In genomic region chr7:139103057-139103820, GRCh38 we compare ENCODE assay signal across 14 cellular contexts. TPM values are rescaled to one million over a fixed set of nuclear protein-coding genes. Genes with fewer than 3 reads are reported as not detected.
DNase-seq lines count a peak whose midpoint lies in the region; ATAC-seq, FAIRE-seq and TF ChIP-seq lines count a peak whose summit lies in the region.
"Had no signal": no experiment of that assay in that cellular context is flagged by ENCODE, and none has a peak within 500 bp of the region (broad histone marks: within the 10 kb centered on the region; RNA-seq: fewer than 3 reads in every experiment).

No MANE protein-coding gene starts in this region.

- no peak for TF ChIP-seq POLR2A in HepG2 (IDR thresholded peaks at IDR 0.05; ENCODE audit: insufficient read depth in 1 of 2, low read depth in 2 of 2, low read length in 2 of 2)
- TF ChIP-seq POLR2A in right lobe of liver (IDR thresholded peaks at IDR 0.05): no peak
- TF ChIP-seq POLR2A in vagina (IDR thresholded peaks at IDR 0.05): no peak

- no peak overlapping the region for H3K27ac Mint-ChIP-seq in WTC11

- H3K79me2 ChIP-seq in HepG2 (ENCODE audit: insufficient read depth, low read length): peaks cover 71% of the 10 kb centered on the region

- H3K4me3 ChIP-seq in HepG2 (replicated peaks in 1 of 3; ENCODE audit: insufficient read depth in 1 of 3, low read depth in 2 of 3, low read length in 3 of 3): no peak overlapping the region
- H3K4me3 ChIP-seq in right lobe of liver: no peak overlapping the region
- H3K4me3 ChIP-seq in left lung: peak overlapping the region in 1 of 2 donors; percentile 92
- no peak overlapping the region for H3K4me3 ChIP-seq in vagina
- H3K4me3 ChIP-seq: cardiac muscle cell, neural progenitor cell had no signal

- peaks cover 23% of the 10 kb centered on the region for H3K4me1 Mint-ChIP-seq in WTC11

- TF ChIP-seq CTCF in HepG2 (CRISPR knock-in tag; IDR thresholded peaks at IDR 0.05) (no peak), right lobe of liver (IDR thresholded peaks at IDR 0.05) (no peak), WTC11 (IDR thresholded peaks at IDR 0.05) (no peak), left lung (IDR thresholded peaks at IDR 0.05) (no peak), vagina (IDR thresholded peaks at IDR 0.05) (no peak)

- no peak for FAIRE-seq in HepG2 (lab: Jason Lieb, UNC)
- FAIRE-seq: islet of Langerhans had no signal

- CTCF ChIA-PET in HepG2 (lab: Yijun Ruan, JAX; ENCODE audit: low intra/inter-chr PET ratio, low total read pairs) (no interaction called here), WTC11 (lab: Charles Lee) (no interaction called here)

- H3K36me3 ChIP-seq in HepG2 (replicated peaks in 1 of 2; ENCODE audit: control insufficient read depth in 1 of 2, insufficient read depth in 2 of 2, low read length in 2 of 2) (no peaks in the 10 kb centered on the region; a peak in 1 of 5 replicates), right lobe of liver (no peaks in the 10 kb centered on the region), left lung (peaks cover 0 to 4% of the 10 kb centered on the region in 2 donors), vagina (no peaks in the 10 kb centered on the region)
- H3K36me3 ChIP-seq: cardiac muscle cell, neural progenitor cell had no signal

- H3K4me1 ChIP-seq in HepG2 (ENCODE audit: insufficient read depth, low read length) (peaks cover 71% of the 10 kb centered on the region), right lobe of liver (peaks cover 0 to 33% (median 0%) of the 10 kb centered on the region in 4 donors), left lung (peaks cover 19 to 77% of the 10 kb centered on the region in 2 donors), vagina (peaks cover 56% of the 10 kb centered on the region)

- in situ Hi-C loops in HepG2 (cut with HindIII; ENCODE audit: extremely low pct_ligation_motif_present, low pct_unique_long_range_greater_than_20kb): no loop called here

- H3K36me3 Mint-ChIP-seq in WTC11: peaks cover 31% of the 10 kb centered on the region

- no peak for TF ChIP-seq RAD21 in HepG2 (CRISPR knock-in tag; IDR thresholded peaks at IDR 0.05)

- peaks cover 4% of the 10 kb centered on the region for H3K9me3 Mint-ChIP-seq in WTC11

- H3K4me3 Mint-ChIP-seq in WTC11: no peak overlapping the region
- H3K4me3 Mint-ChIP-seq: neural progenitor cell had no signal

- POLR2A ChIA-PET in HepG2 (lab: Yijun Ruan, JAX) (no interaction called here), WTC11 (lab: Charles Lee) (no interaction called here)

- H3K4me2 ChIP-seq in HepG2 (ENCODE audit: low read depth, low read length): no peak overlapping the region
- H3K4me2 ChIP-seq: neural progenitor cell had no signal

- intact Hi-C loops in HepG2 (cut with micrococcal nuclease; ENCODE audit: unreplicated experiment) (loop anchor here (10.0 kb wide), 1 partner anchor 242 kb away; the partner anchor contains the start of gene FMC1), right lobe of liver (cut with DNase I) (no loop called here), left lung (cut with DNase I) (no loop called here), vagina (cut with DNase I) (no loop called here)

- H3K9me3 ChIP-seq in HepG2 (ENCODE audit: low read length) (no peaks in the 10 kb centered on the region), right lobe of liver (no peaks in the 10 kb centered on the region), left lung (no peaks in the 10 kb centered on the region), vagina (no peaks in the 10 kb centered on the region)
- H3K9me3 ChIP-seq: Caco-2 had no signal

- WGBS in HepG2 (ENCODE audit: low lambda C conversion rate): 93% methylated on average over 5 of the region's 5 CpGs
- 38% methylated on average over 5 of the region's 5 CpGs for WGBS in right lobe of liver (ENCODE audit: insufficient coverage, low coverage, low lambda C conversion rate, missing lambda C conversion rate)

- H3K27ac ChIP-seq in HepG2 (ENCODE audit: extremely low read length, insufficient read depth, low read length): peak overlapping the region; percentile 4
- H3K27ac ChIP-seq in right lobe of liver: peak overlapping the region in 1 of 3 donors; percentile 25
- H3K27ac ChIP-seq in left lung: peak overlapping the region; percentile 54 to 99
- peak overlapping the region; percentile 96 for H3K27ac ChIP-seq in vagina
- H3K27ac ChIP-seq: cardiac muscle cell, neural progenitor cell had no signal

- ATAC-seq in HepG2 (no peak), right lobe of liver (no peak), WTC11 (no peak), left lung (no peak), HG03095 (IDR thresholded peaks at IDR 0.05; ENCODE audit: unreplicated experiment) (no peak)

- TF ChIP-seq EP300 in HepG2 (IDR thresholded peaks at IDR 0.05; ENCODE audit: low read depth in 2 of 2, low read length in 2 of 2) (no peak), HepG2 (CRISPR knock-in tag; IDR thresholded peaks at IDR 0.05; ENCODE audit: borderline replicate concordance) (no peak)

- H2AFZ ChIP-seq in HepG2 (ENCODE audit: low read length): no peak overlapping the region
- H2AFZ ChIP-seq: neural progenitor cell had no signal

- H4K20me1 ChIP-seq in HepG2 (ENCODE audit: insufficient read depth, low read length): no peaks in the 10 kb centered on the region

- no peak for DNase-seq in HepG2 (ENCODE audit: low spot score)
- DNase-seq in right lobe of liver: no peak
- DNase-seq in WTC11 (ENCODE audit: low spot score): no peak
- no peak for DNase-seq in left lung
- DNase-seq in vagina (ENCODE audit: extremely low spot score in 2 of 2): no peak
- DNase-seq in NCI-H524 (lab: John Stamatoyannopoulos, UW): no peak
- DNase-seq in stimulated activated CD4-positive, alpha-beta T cell treated with anti-CD3 and anti-CD28 coated beads, Interleukin-12 subunit alpha, Interleukin-12 subunit beta, amount 100 ng/mL, for 4 hours: no peak
- DNase-seq: activated CD8-positive, alpha-beta memory T cell treated with anti-CD3 and anti-CD28 coated beads, Interleukin-2, amount 50 U/mL, for 48 hours; Caco-2; NCI-H774 had no signal

- BruUV-seq in HepG2 (replicated peaks; lab: Mats Ljungman, UMichigan): no TSS peak

- H3K27me3 Mint-ChIP-seq in WTC11 (ENCODE audit: low read depth): no peaks in the 10 kb centered on the region

- H3K27me3 ChIP-seq in HepG2 (ENCODE audit: control insufficient read depth in 1 of 2, insufficient read depth in 2 of 2, low read length in 2 of 2) (no peaks in the 10 kb centered on the region), right lobe of liver (no peaks in the 10 kb centered on the region), left lung (no peaks in the 10 kb centered on the region), vagina (no peaks in the 10 kb centered on the region)
- H3K27me3 ChIP-seq: cardiac muscle cell had no signal

- no peak overlapping the region for H3K9ac ChIP-seq in HepG2 (ENCODE audit: insufficient read depth, low read depth, low read length)
- H3K9ac ChIP-seq: neural progenitor cell had no signal

TF ChIP-seq in HepG2, 621 proteins besides CTCF, POLR2A, EP300 and RAD21:
- 0 out of 2 replicates have a peak, but pooled peaks have one; percentile 23 for TF ChIP-seq ZNF121 (CRISPR knock-in tag; IDR thresholded peaks at IDR 0.05)
- no peak for TF ChIP-seq CBX1 (IDR thresholded peaks at IDR 0.05; ENCODE audit: low read depth)

TF ChIP-seq in WTC11, 78 proteins besides CTCF, POLR2A, EP300 and RAD21:
- TF ChIP-seq HMGA2 (CRISPR knock-in tag; IDR thresholded peaks at IDR 0.05) (peak; percentile 95), TCF7 (CRISPR knock-in tag; IDR thresholded peaks at IDR 0.05; ENCODE audit: low read depth) (no peak), ZNF263 (CRISPR knock-in tag; IDR thresholded peaks at IDR 0.05; ENCODE audit: low read depth) (no peak), JUN (CRISPR knock-in tag; IDR thresholded peaks at IDR 0.05) (no peak), FOXK1 (CRISPR knock-in tag; IDR thresholded peaks at IDR 0.05) (no peak)

RNA-seq across cellular contexts. Expression of gene ZC3HAV1, which starts 6.3 kb away (rescaled TPM):
- total RNA-seq in HepG2 (2016; rRNA removed; fragmentation: Illumina TruSeq; extraction: Trizol): 23.7 and 33.5 TPM in 2 replicates
- total RNA-seq in HepG2 (2016; cell fraction: cytosol; rRNA removed; fragmentation: Illumina TruSeq; extraction: Trizol; ENCODE audit: low read depth): 3.5 and 4.3 TPM in 2 replicates
- total RNA-seq in HepG2 (2016; cell fraction: insoluble cytoplasmic fraction; rRNA removed; fragmentation: Illumina TruSeq; extraction: Trizol): 22.9 and 29.8 TPM in 2 replicates
- 9.5 and 10.0 TPM in 2 replicates for total RNA-seq in HepG2 (2016; cell fraction: membrane; rRNA removed; fragmentation: Illumina TruSeq; extraction: Trizol)
- 19.8 and 20.1 TPM in 2 replicates for total RNA-seq in HepG2 (2016; cell fraction: nucleus; rRNA removed; fragmentation: Illumina TruSeq; extraction: Trizol)
- 12.7 and 13.7 TPM in 2 replicates for polyA plus RNA-seq in HepG2 (2011; rRNA removed)
- polyA plus RNA-seq in HepG2 (2011; cell fraction: cytosol; rRNA removed): 6.8 and 12.0 TPM in 2 replicates
- polyA plus RNA-seq in HepG2 (2011; cell fraction: nucleus; rRNA removed): 5.7 and 7.7 TPM in 2 replicates
- 9.0 and 9.1 TPM in 2 replicates for polyA plus RNA-seq in HepG2 (2012)
- 0.80 and 0.85 TPM in 2 replicates for polyA plus RNA-seq in HepG2 (2016; cell fraction: cytosol; fragmentation: Illumina TruSeq; extraction: Trizol; ENCODE audit: low read depth)
- 25.7 and 27.7 TPM in 2 replicates for polyA plus RNA-seq in HepG2 (2016; cell fraction: insoluble cytoplasmic fraction; fragmentation: Illumina TruSeq; extraction: Trizol; ENCODE audit: low read depth)
- polyA plus RNA-seq in HepG2 (2016; cell fraction: membrane; fragmentation: Illumina TruSeq; extraction: Trizol; ENCODE audit: low read depth): 2.5 and 2.7 TPM in 2 replicates
- 17.5 and 18.1 TPM in 2 replicates for polyA plus RNA-seq in HepG2 (2016; cell fraction: nucleus; fragmentation: Illumina TruSeq; extraction: Trizol; ENCODE audit: insufficient read depth, low read depth)
- polyA minus RNA-seq in HepG2 (2011; rRNA and poly(A)+ RNA removed; ENCODE audit: low replicate concordance): 30.1 and 55.4 TPM in 2 replicates
- polyA minus RNA-seq in HepG2 (2011; cell fraction: cytosol; rRNA and poly(A)+ RNA removed): 18.6 and 25.6 TPM in 2 replicates
- 17.3 and 24.6 TPM in 2 replicates for polyA minus RNA-seq in HepG2 (2011; cell fraction: nucleus; rRNA and poly(A)+ RNA removed)
- total RNA-seq in right lobe of liver: 10 to 100 TPM; 12.3 to 20.6 (median 17.7) TPM
- total RNA-seq in WTC11 (2021): 31.9 to 38.0 TPM (median 34.0 TPM) in 3 replicates
- 10 to 100 TPM; 35.5 to 45.5 TPM for total RNA-seq in left lung
- total RNA-seq in vagina: 36.6 TPM

Comparison
In these comparisons a context has a peak if more than half of its experiments do, and no peak if none do; other contexts are left out.
1. Of the 50 proteins assayed by ChIP-seq in both HepG2 and WTC11: peak only in HepG2: ZNF121; only in WTC11: none; in both: none; in neither: 49.